Comparison of ENCODE assay signal across 8 cellular contexts in the genomic region with DNA sequence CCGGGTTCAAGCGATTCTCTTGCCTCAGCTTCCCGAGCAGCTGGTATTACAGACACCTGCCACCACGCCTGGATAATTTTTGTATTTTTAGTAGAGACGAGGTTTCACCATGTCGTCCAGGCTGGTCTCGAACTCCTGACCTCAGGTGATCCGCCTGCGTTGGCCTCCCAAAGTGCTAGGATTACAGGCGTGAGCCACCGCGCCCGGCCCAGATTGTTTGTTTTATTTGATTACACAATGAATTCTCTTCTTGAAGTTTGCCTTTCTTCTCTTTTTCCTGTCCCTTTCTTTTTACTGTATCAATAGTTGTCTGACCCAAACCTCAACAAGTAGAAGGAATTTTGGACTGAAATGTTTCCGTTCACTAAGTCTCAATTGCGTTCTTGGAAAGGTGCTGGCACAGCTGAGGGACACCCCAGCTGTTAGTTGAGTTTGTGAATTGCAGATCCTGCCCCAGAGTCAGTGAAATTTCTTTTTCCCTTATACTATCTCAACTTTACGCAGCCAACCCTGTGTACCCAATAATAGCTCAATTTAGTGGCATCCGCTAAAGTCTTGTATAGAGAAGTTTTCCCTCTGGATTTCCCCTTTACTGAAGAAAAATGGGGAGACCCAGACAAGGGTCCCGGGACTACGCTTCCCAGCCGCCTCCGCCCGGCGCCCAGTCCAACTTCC. TPM values are rescaled to one million over a fixed set of nuclear protein-coding genes. Genes with fewer than 3 reads are reported as not detected.
DNase-seq lines count a peak whose midpoint lies in the region; ATAC-seq and TF ChIP-seq lines count a peak whose summit lies in the region.

No MANE protein-coding gene starts in this region.

- no peaks in the 10 kb centered on the region; the same call in none of the 2 replicates for H3K9me3 ChIP-seq in HUES48 (ENCODE audit: control insufficient read depth, insufficient read depth, low read length)
- H3K9me3 ChIP-seq in naive thymus-derived CD4-positive, alpha-beta T cell (ENCODE audit: control insufficient read depth in 2 of 3, low read length in 3 of 3) = no peaks in the 10 kb centered on the region

- H3K4me3 Mint-ChIP-seq in naive thymus-derived CD4-positive, alpha-beta T cell = peak overlapping the region; percentile 40 to 84 (median 69)

- H3K4me3 ChIP-seq in AG10803 (ENCODE audit: low read length) = peak overlapping the region; percentile 31
- H3K4me3 ChIP-seq in HUES48 (ENCODE audit: low read depth, low read length) = peak overlapping the region; percentile 30; the same call in 1 of the 2 replicates
- peak overlapping the region; percentile 34 for H3K4me3 ChIP-seq in brain microvascular endothelial cell (ENCODE audit: low read depth, low read length)
- H3K4me3 ChIP-seq in naive thymus-derived CD4-positive, alpha-beta T cell (ENCODE audit: low read length) = no peak overlapping the region

- H3K4me1 ChIP-seq in HUES48 (ENCODE audit: control insufficient read depth, insufficient read depth, low read length) = peaks cover 35% of the 10 kb centered on the region
- peaks cover 25 to 29% of the 10 kb centered on the region in 2 donors for H3K4me1 ChIP-seq in naive thymus-derived CD4-positive, alpha-beta T cell (ENCODE audit: control insufficient read depth in 2 of 2, insufficient read depth in 2 of 2, low read length in 2 of 2)

- no peaks in the 10 kb centered on the region for H3K36me3 ChIP-seq in HUES48 (ENCODE audit: control insufficient read depth, insufficient read depth, low read length)
- no peaks in the 10 kb centered on the region for H3K36me3 ChIP-seq in brain microvascular endothelial cell (replicated peaks)
- no peaks in the 10 kb centered on the region for H3K36me3 ChIP-seq in naive thymus-derived CD4-positive, alpha-beta T cell (ENCODE audit: control insufficient read depth in 2 of 3, insufficient read depth in 3 of 3, low read length in 3 of 3)

- TF ChIP-seq CTCF in AG10803 (conservative IDR thresholded peaks at IDR 0.05; ENCODE audit: low read length) (no peak), brain microvascular endothelial cell (IDR thresholded peaks at IDR 0.05; ENCODE audit: low read depth, low read length, missing control alignments) (no peak)

- intact Hi-C loops in naive thymus-derived CD4-positive, alpha-beta T cell (cut with micrococcal nuclease) = loop anchor here (1.0 to 10.0 kb wide), 15 partner anchors 19 to 1062 kb away; a partner anchor contains a TSS

- no peak overlapping the region for H3K9ac ChIP-seq in HUES48 (ENCODE audit: low read depth, low read length)

- in situ Hi-C loops in brain microvascular endothelial cell (cut with HindIII; ENCODE audit: low pct_ligation_motif_present, low sequenced_read_pairs) = no loop called here

- H3K36me3 Mint-ChIP-seq in naive thymus-derived CD4-positive, alpha-beta T cell = no peaks in the 10 kb centered on the region

- H3K27ac ChIP-seq in HUES48 (ENCODE audit: low read depth, low read length) (peak overlapping the region; percentile 87), brain microvascular endothelial cell (no peak overlapping the region)
- H3K27ac ChIP-seq in naive thymus-derived CD4-positive, alpha-beta T cell (ENCODE audit: low read depth, low read length) = no peak overlapping the region

- no peaks in the 10 kb centered on the region for H3K9me3 Mint-ChIP-seq in naive thymus-derived CD4-positive, alpha-beta T cell

- no peaks in the 10 kb centered on the region for H3K27me3 Mint-ChIP-seq in naive thymus-derived CD4-positive, alpha-beta T cell

- H3K27me3 ChIP-seq in HUES48 (ENCODE audit: control insufficient read depth, insufficient read depth, low read length) = no peaks in the 10 kb centered on the region; the same call in 1 of the 2 replicates
- H3K27me3 ChIP-seq in brain microvascular endothelial cell (replicated peaks) = no peaks in the 10 kb centered on the region
- no peaks in the 10 kb centered on the region for H3K27me3 ChIP-seq in naive thymus-derived CD4-positive, alpha-beta T cell (ENCODE audit: control insufficient read depth in 2 of 2, insufficient read depth in 2 of 2, low read length in 2 of 2)

- CTCF ChIA-PET in naive thymus-derived CD4-positive, alpha-beta T cell (lab: Charles Lee) = no interaction called here

- no peak for ATAC-seq in naive thymus-derived CD4-positive, alpha-beta T cell
- ATAC-seq in HG02970 (IDR thresholded peaks at IDR 0.05; ENCODE audit: low FRiP score, unreplicated experiment) = no peak

- POLR2A ChIA-PET in naive thymus-derived CD4-positive, alpha-beta T cell (lab: Charles Lee) = interaction anchor here (0.6 to 5.5 kb wide), 6 partner anchors 9 to 628 kb away, joined by 3 to 52 read pairs (median 8); a partner anchor contains a TSS

- peaks cover 6 to 38% (median 34%) of the 10 kb centered on the region in 7 donors for H3K4me1 Mint-ChIP-seq in naive thymus-derived CD4-positive, alpha-beta T cell

- peak overlapping the region in 8 of 9 donors; percentile 32 to 81 (median 53) for H3K27ac Mint-ChIP-seq in naive thymus-derived CD4-positive, alpha-beta T cell

- DNase-seq in AG10803 (ENCODE audit: low read depth) = no peak
- no peak for DNase-seq in brain microvascular endothelial cell
- no peak for DNase-seq in naive thymus-derived CD4-positive, alpha-beta T cell
- DNase-seq in midbrain (lab: John Stamatoyannopoulos, UW) = no peak
- no peak for DNase-seq in globus pallidus (ENCODE audit: low spot score)
- DNase-seq in AG08396 (ENCODE audit: low spot score) = no peak

RNA-seq across cellular contexts. Expression of a gene that starts 0.6 kb away (rescaled TPM):
- total RNA-seq in naive thymus-derived CD4-positive, alpha-beta T cell = 10 to 100 TPM; 21.8 to 34.7 (median 28.8) TPM
- 10 to 100 TPM; 11.9 to 14.7 TPM for polyA plus RNA-seq in naive thymus-derived CD4-positive, alpha-beta T cell
